In the genomic region with DNA sequence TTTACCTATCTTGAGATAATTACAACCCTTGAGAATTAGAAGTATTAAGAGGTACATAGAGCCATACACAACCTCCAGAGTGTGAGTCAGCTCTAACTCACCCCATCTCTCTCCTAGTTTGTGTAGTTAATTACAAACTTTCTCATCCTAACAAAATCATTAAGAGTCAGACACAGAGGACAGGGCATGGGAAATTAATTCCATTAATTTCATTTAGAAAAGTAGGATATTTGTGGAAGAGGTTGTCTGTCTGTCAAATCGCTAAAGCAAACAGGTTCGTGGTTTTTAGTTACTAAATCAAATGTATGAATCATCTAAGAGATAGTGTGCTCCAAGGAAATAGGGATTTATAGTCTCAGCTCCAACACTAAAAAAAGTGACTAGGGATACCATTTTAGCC, we compare ENCODE assay signal across 15 cellular contexts.
DNase-seq lines count a peak whose midpoint lies in the region; ATAC-seq and TF ChIP-seq lines count a peak whose summit lies in the region.
"Had no signal": no experiment of that assay in that cellular context is flagged by ENCODE, and none has a peak within 500 bp of the region (broad histone marks: within the 10 kb centered on the region; RNA-seq: fewer than 3 reads in every experiment).

No MANE protein-coding gene starts in this region.

- peaks cover 3% of the 10 kb centered on the region for H3K27me3 Mint-ChIP-seq in nephron progenitor cell (ENCODE audit: low read depth, poor library complexity)
- no peaks in the 10 kb centered on the region for H3K27me3 Mint-ChIP-seq in CD14-positive monocyte (ENCODE audit: low read depth in 3 of 3)

- no peaks in the 10 kb centered on the region for H3K9me3 ChIP-seq in RWPE2 (ENCODE audit: severe bottlenecking)

- H3K36me3 Mint-ChIP-seq in nephron progenitor cell (ENCODE audit: low read depth) (no peaks in the 10 kb centered on the region), CD14-positive monocyte (no peaks in the 10 kb centered on the region)

- peaks cover 5% of the 10 kb centered on the region for H3K9me3 Mint-ChIP-seq in nephron progenitor cell
- peaks cover 2 to 6% (median 4%) of the 10 kb centered on the region in 7 donors for H3K9me3 Mint-ChIP-seq in CD14-positive monocyte
- H3K9me3 Mint-ChIP-seq: H9 had no signal

- H3K27ac Mint-ChIP-seq in nephron progenitor cell (no peak overlapping the region), CD14-positive monocyte (no peak overlapping the region)
- H3K27ac Mint-ChIP-seq: H9 had no signal

- DNase-seq in LoVo (ENCODE audit: low spot score) (peak; percentile 54), RWPE2 (ENCODE audit: low spot score) (no peak), epithelial cell of prostate (ENCODE audit: low read depth, low spot score) (no peak), renal cortical epithelial cell (ENCODE audit: low read depth) (peak; percentile 72), nephron progenitor cell (no peak), CD14-positive monocyte (ENCODE audit: low spot score) (no peak)
- DNase-seq in activated CD8-positive, alpha-beta memory T cell treated with anti-CD3 and anti-CD28 coated beads for 24 hours: no peak
- DNase-seq: DMS 273 treated with DMSO at 0.1 percent for 48 hours; H9; NCI-H1048; NCI-H2107; NCI-H345; NCI-H526 treated with DMSO at 0.1 percent for 48 hours; NK-92 treated with Interleukin-12 subunit alpha and Interleukin-12 subunit beta, amount 100 ng/mL, for 24 hours; Right ventricle myocardium superior had no signal

- no peaks in the 10 kb centered on the region for H3K36me3 ChIP-seq in RWPE2 (ENCODE audit: low read depth)

- peak; percentile 62 for ATAC-seq in RWPE2 (ENCODE audit: low read depth)

- H3K27ac ChIP-seq in RWPE2 (ENCODE audit: poor library complexity, severe bottlenecking): peak overlapping the region; percentile 97
- peak overlapping the region; percentile 99 for H3K27ac ChIP-seq in epithelial cell of prostate

- H3K4me3 Mint-ChIP-seq in nephron progenitor cell: no peak overlapping the region
- H3K4me3 Mint-ChIP-seq in CD14-positive monocyte: no peak overlapping the region
- H3K4me3 Mint-ChIP-seq: H9 had no signal

- peaks cover 45% of the 10 kb centered on the region for H3K4me1 ChIP-seq in RWPE2 (ENCODE audit: insufficient read depth, poor library complexity, severe bottlenecking)

- H3K4me1 Mint-ChIP-seq in nephron progenitor cell (no peaks in the 10 kb centered on the region), CD14-positive monocyte (no peaks in the 10 kb centered on the region)

- H3K4me3 ChIP-seq in RWPE2 (ENCODE audit: severe bottlenecking): no peak overlapping the region

- intact Hi-C loops in CD14-positive monocyte (cut with micrococcal nuclease): no loop called here

- TF ChIP-seq CTCF in RWPE2 (IDR thresholded peaks at IDR 0.05; ENCODE audit: poor library complexity, severe bottlenecking): no peak
- no peak for TF ChIP-seq CTCF in nephron progenitor cell (IDR thresholded peaks at IDR 0.05)
- no peak for TF ChIP-seq CTCF in CD14-positive monocyte (IDR thresholded peaks at IDR 0.05)

- no peaks in the 10 kb centered on the region for H3K27me3 ChIP-seq in RWPE2 (ENCODE audit: insufficient read depth, poor library complexity, severe bottlenecking)

Comparison
In these comparisons a context has a peak if more than half of its experiments do, and no peak if none do; other contexts are left out.
1. DNase-seq: peak in LoVo (single experiment) and renal cortical epithelial cell (single experiment); none in RWPE2 (single experiment), epithelial cell of prostate (single experiment), nephron progenitor cell (single experiment), activated CD8-positive, alpha-beta memory T cell treated with anti-CD3 and anti-CD28 coated beads for 24 hours (single experiment) and CD14-positive monocyte (single experiment).